Comparison of ENCODE assay signal across 20 cellular contexts in the genomic region with DNA sequence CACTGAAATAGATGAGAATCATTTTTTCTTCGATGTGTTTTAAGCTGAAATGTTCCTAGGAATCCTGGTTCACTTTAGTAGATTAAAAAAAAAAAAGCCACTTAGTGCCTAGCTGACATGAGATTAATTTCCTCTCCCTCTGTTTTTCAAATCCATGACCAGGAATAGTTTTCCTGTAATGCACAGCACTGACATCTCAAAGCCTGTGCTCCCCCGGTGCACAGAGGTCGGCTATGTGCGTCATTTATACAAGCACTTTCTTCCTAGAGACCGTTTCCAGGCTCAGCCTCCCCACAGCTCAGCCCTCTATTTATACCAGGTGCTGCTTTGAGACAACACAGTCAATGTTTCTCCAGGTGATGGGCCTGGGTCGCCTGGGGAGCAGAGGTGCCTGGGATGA.
"Had no signal": no experiment of that assay in that cellular context is flagged by ENCODE, and none has a peak within 500 bp of the region (broad histone marks: within the 10 kb centered on the region; RNA-seq: fewer than 3 reads in every experiment).

No MANE protein-coding gene starts in this region.

- DNase-seq: activated CD4-positive, alpha-beta T cell treated with anti-CD3 and anti-CD28 coated beads, Interleukin-2, amount 50 U/mL, for 1 hour; activated CD8-positive, alpha-beta memory T cell treated with anti-CD3 and anti-CD28 coated beads for 24 hours; activated effector memory CD4-positive, alpha-beta T cell treated with anti-CD3 and anti-CD28 coated beads, Interleukin-2, amount 50 U/mL, for 16 hours; activated T-cell treated with anti-CD3 and anti-CD28 coated beads, Interleukin-2, amount 50 U/mL, for 72 hours; adrenal gland; cerebellar nuclear complex; cortex of kidney; effector CD4-positive, alpha-beta T cell; gastrocnemius medialis; heart left ventricle; naive thymus-derived CD8-positive, alpha-beta T cell; sigmoid colon; stimulated activated CD4-positive, alpha-beta T cell treated with anti-CD3 and anti-CD28 coated beads, Interleukin-4, amount 100 ng/mL, for 24 hours; testis; upper lobe of left lung had no signal

- H3K9me3 Mint-ChIP-seq: activated naive CD4-positive, alpha-beta T cell treated with anti-CD3 and anti-CD28 coated beads, Interleukin-2, amount 50 U/mL, for 72 hours; activated T-cell treated with anti-CD3 and anti-CD28 coated beads, Interleukin-2, amount 50 U/mL, for 72 hours; memory B cell; naive thymus-derived CD8-positive, alpha-beta T cell; stimulated activated memory B cell treated with anti-CD40 and anti-IgM and Interleukin-4, amounts not matched to agents 10 μg/mL and 1 μg/mL and 100 μg/mL, for 72 hours had no signal

- ATAC-seq: activated CD4-positive, CD25-positive, alpha-beta regulatory T cell treated with anti-CD3 and anti-CD28 coated beads, Interleukin-2, amount 50 U/mL, for 24 hours; activated naive CD4-positive, alpha-beta T cell treated with anti-CD3 and anti-CD28 coated beads, Interleukin-2, amount 50 U/mL, for 72 hours; activated T-cell treated with anti-CD3 and anti-CD28 coated beads, Interleukin-2, amount 50 U/mL, for 72 hours; gastrocnemius medialis; naive thymus-derived CD8-positive, alpha-beta T cell; stimulated activated memory B cell treated with anti-CD40 and anti-IgM and Interleukin-4, amounts not matched to agents 10 μg/mL and 1 μg/mL and 100 μg/mL, for 72 hours had no signal

- H3K4me1 Mint-ChIP-seq: naive thymus-derived CD8-positive, alpha-beta T cell; stimulated activated memory B cell treated with anti-CD40 and anti-IgM and Interleukin-4, amounts not matched to agents 10 μg/mL and 1 μg/mL and 100 μg/mL, for 72 hours had no signal

- H3K27ac Mint-ChIP-seq: activated T-cell treated with anti-CD3 and anti-CD28 coated beads, Interleukin-2, amount 50 U/mL, for 72 hours; memory B cell; naive thymus-derived CD8-positive, alpha-beta T cell; stimulated activated memory B cell treated with anti-CD40 and anti-IgM and Interleukin-4, amounts not matched to agents 10 μg/mL and 1 μg/mL and 100 μg/mL, for 72 hours had no signal

- H3K36me3 Mint-ChIP-seq: activated naive CD4-positive, alpha-beta T cell treated with anti-CD3 and anti-CD28 coated beads, Interleukin-2, amount 50 U/mL, for 72 hours; memory B cell; naive thymus-derived CD8-positive, alpha-beta T cell; stimulated activated memory B cell treated with anti-CD40 and anti-IgM and Interleukin-4, amounts not matched to agents 10 μg/mL and 1 μg/mL and 100 μg/mL, for 72 hours had no signal

- H3K4me3 Mint-ChIP-seq: activated T-cell treated with anti-CD3 and anti-CD28 coated beads, Interleukin-2, amount 50 U/mL, for 72 hours; memory B cell; naive thymus-derived CD8-positive, alpha-beta T cell; stimulated activated memory B cell treated with anti-CD40 and anti-IgM and Interleukin-4, amounts not matched to agents 10 μg/mL and 1 μg/mL and 100 μg/mL, for 72 hours had no signal

- FAIRE-seq: bronchial epithelial cell had no signal
